In genomic region chr1:99749504-99749903, GRCh38 we compare ENCODE assay signal across 15 cellular contexts.
DNase-seq lines count a peak whose midpoint lies in the region; ATAC-seq lines count a peak whose summit lies in the region.
"Had no signal": no experiment of that assay in that cellular context is flagged by ENCODE, and none has a peak within 500 bp of the region (broad histone marks: within the 10 kb centered on the region; RNA-seq: fewer than 3 reads in every experiment).

No MANE protein-coding gene starts in this region.

- DNase-seq in medulla oblongata (ENCODE audit: extremely low spot score) = no peak
- no peak for DNase-seq in GDM1 (lab: John Stamatoyannopoulos, UW)
- no peak for DNase-seq in stimulated activated CD4-positive, alpha-beta T cell treated with anti-CD3 and anti-CD28 coated beads, Interleukin-2, amount 100 ng/mL, for 24 hours
- DNase-seq: activated T-cell treated with anti-CD3 and anti-CD28 coated beads, Interleukin-2, amount 50 U/mL, for 24 hours; erythroblast; left cardiac atrium; NCI-H1436; NCI-H524; stimulated activated CD4-positive, alpha-beta T cell treated with anti-CD3 and anti-CD28 coated beads, Interleukin-2, amount 100 ng/mL, for 48 hours; T-helper 1 cell had no signal

- ATAC-seq in GM18520 (IDR thresholded peaks at IDR 0.05; ENCODE audit: unreplicated experiment) (peak; percentile 17), GM21381 (IDR thresholded peaks at IDR 0.05; ENCODE audit: unreplicated experiment) (peak; percentile 13), HG02938 (IDR thresholded peaks at IDR 0.05; ENCODE audit: unreplicated experiment) (peak; percentile 8), HG03460 (IDR thresholded peaks at IDR 0.05; ENCODE audit: unreplicated experiment) (peak; percentile 16), HG02840 (IDR thresholded peaks at IDR 0.05; ENCODE audit: low FRiP score, unreplicated experiment) (no peak)
- ATAC-seq: left cardiac atrium had no signal
